ENCODE assay signal across 14 cellular contexts in genomic region chr15:95469601-95470000, GRCh38.
"Had no signal": no experiment of that assay in that cellular context is flagged by ENCODE, and none has a peak within 500 bp of the region (broad histone marks: within the 10 kb centered on the region; RNA-seq: fewer than 3 reads in every experiment).

No MANE protein-coding gene starts in this region.

- H3K36me3 ChIP-seq: cardiac muscle cell, stomach had no signal

- ATAC-seq: activated CD4-positive, CD25-positive, alpha-beta regulatory T cell treated with anti-CD3 and anti-CD28 coated beads, Interleukin-2, amount 50 U/mL, for 24 hours; activated T-cell treated with anti-CD3 and anti-CD28 coated beads, Interleukin-2, amount 50 U/mL, for 4 hours; effector memory CD8-positive, alpha-beta T cell; naive thymus-derived CD4-positive, alpha-beta T cell had no signal

- H3K27me3 ChIP-seq: cardiac muscle cell, stomach had no signal

- DNase-seq: activated CD4-positive, alpha-beta T cell treated with anti-CD3 and anti-CD28 coated beads, Interleukin-2, amount 50 U/mL, for 1 hour; activated CD8-positive, alpha-beta memory T cell treated with anti-CD3 and anti-CD28 coated beads, Interleukin-2, amount 50 U/mL, for 4 hours; activated naive CD4-positive, alpha-beta T cell treated with anti-CD3 and anti-CD28 coated beads, Interleukin-2, amount 50 U/mL, for 16 hours; activated T-cell treated with anti-CD3 and anti-CD28 coated beads, Interleukin-2, amount 50 U/mL, for 4 hours; effector memory CD8-positive, alpha-beta T cell; naive thymus-derived CD4-positive, alpha-beta T cell; nucleus accumbens; stimulated activated CD4-positive, alpha-beta T cell treated with anti-CD3 and anti-CD28 coated beads, Interleukin-4, amount 100 ng/mL, for 1 hour; stomach had no signal

- H3K27ac Mint-ChIP-seq: effector memory CD8-positive, alpha-beta T cell; memory B cell; naive thymus-derived CD4-positive, alpha-beta T cell; progenitor cell of endocrine pancreas had no signal

- H3K27ac ChIP-seq: cardiac muscle cell, stomach had no signal

- H3K9me3 ChIP-seq: stomach had no signal

- H3K36me3 Mint-ChIP-seq: memory B cell; naive thymus-derived CD4-positive, alpha-beta T cell had no signal

- H3K9me3 Mint-ChIP-seq: effector memory CD8-positive, alpha-beta T cell; naive thymus-derived CD4-positive, alpha-beta T cell had no signal

- H3K4me1 Mint-ChIP-seq: memory B cell had no signal

- H3K4me3 ChIP-seq: cardiac muscle cell, stomach had no signal

- H3K4me3 Mint-ChIP-seq: activated T-cell treated with anti-CD3 and anti-CD28 coated beads, Interleukin-2, amount 50 U/mL, for 4 hours; effector memory CD8-positive, alpha-beta T cell; memory B cell; naive thymus-derived CD4-positive, alpha-beta T cell had no signal

- H3K27me3 Mint-ChIP-seq: memory B cell had no signal

- FAIRE-seq: frontal cortex had no signal
